In genomic region chr20:43514062-43514971, GRCh38 we compare ENCODE assay signal across 1 cellular context.
TF ChIP-seq lines count a peak whose summit lies in the region.

No MANE protein-coding gene starts in this region.

TF ChIP-seq in HepG2, 621 proteins besides CTCF, POLR2A, EP300 and RAD21 (continued from another document and continues in another):
- TF ChIP-seq DNMT1 (CRISPR knock-in tag; IDR thresholded peaks at IDR 0.05): peak; percentile 67; the same call in 1 of the 2 replicates
- peak; percentile 15 for TF ChIP-seq SNAI1 (CRISPR knock-in tag; IDR thresholded peaks at IDR 0.05; ENCODE audit: borderline replicate concordance)
- peak; percentile 56; the same call in 1 of the 2 replicates for TF ChIP-seq ATF7-NPFF (CRISPR knock-in tag; IDR thresholded peaks at IDR 0.05; ENCODE audit: low read depth)
- TF ChIP-seq HOMEZ (CRISPR knock-in tag; IDR thresholded peaks at IDR 0.05; ENCODE audit: low read depth): peak; percentile 57; the same call in 1 of the 2 replicates
- no peak for TF ChIP-seq ARID5B (CRISPR knock-in tag; IDR thresholded peaks at IDR 0.05)
- peak; percentile 79 for TF ChIP-seq ATF5 (CRISPR knock-in tag; IDR thresholded peaks at IDR 0.05; ENCODE audit: low read depth)
- TF ChIP-seq U2AF1 (optimal IDR thresholded peaks at IDR 0.05; ENCODE audit: low read depth, low read length): no peak
- TF ChIP-seq NFYB (CRISPR knock-in tag; IDR thresholded peaks at IDR 0.05): peak; percentile 73
- no peak for TF ChIP-seq ZFP62 (CRISPR knock-in tag; IDR thresholded peaks at IDR 0.05)
- no peak for TF ChIP-seq MYNN (CRISPR knock-in tag; IDR thresholded peaks at IDR 0.05; ENCODE audit: low read depth)
- no peak for TF ChIP-seq SSRP1 (CRISPR knock-in tag; IDR thresholded peaks at IDR 0.05)
- 0 out of 2 replicates have a peak, but pooled peaks have one; percentile 24 for TF ChIP-seq LBX2 (CRISPR knock-in tag; IDR thresholded peaks at IDR 0.05; ENCODE audit: borderline replicate concordance)
- peak; percentile 15; the same call in 1 of the 2 replicates for TF ChIP-seq TIGD3 (CRISPR knock-in tag; IDR thresholded peaks at IDR 0.05; ENCODE audit: borderline replicate concordance)
- no peak for TF ChIP-seq ZNF34 (CRISPR knock-in tag; IDR thresholded peaks at IDR 0.05; ENCODE audit: borderline replicate concordance)
- TF ChIP-seq HNRNPUL1 (IDR thresholded peaks at IDR 0.05; ENCODE audit: low read depth, low read length): no peak
- TF ChIP-seq TOPORS (CRISPR knock-in tag; IDR thresholded peaks at IDR 0.05): 0 out of 2 replicates have a peak, but pooled peaks have one; percentile 71
- TF ChIP-seq SNRNP70 (IDR thresholded peaks at IDR 0.05; ENCODE audit: low read depth, low read length): no peak
- TF ChIP-seq ZNF281 (CRISPR knock-in tag; IDR thresholded peaks at IDR 0.05; ENCODE audit: borderline replicate concordance): 0 out of 2 replicates have a peak, but pooled peaks have one; percentile 13
- TF ChIP-seq NFIC (IDR thresholded peaks at IDR 0.05; ENCODE audit: low read length): no peak
- TF ChIP-seq POGK (CRISPR knock-in tag; conservative IDR thresholded peaks at IDR 0.05): peak; percentile 21; the same call in 1 of the 2 replicates
- no peak for TF ChIP-seq U2AF2 (IDR thresholded peaks at IDR 0.05; ENCODE audit: low read depth, low read length)
- no peak for TF ChIP-seq RORA (CRISPR knock-in tag; IDR thresholded peaks at IDR 0.05)
- no peak; the same call in 1 of the 2 replicates for TF ChIP-seq ZNF350 (CRISPR knock-in tag; IDR thresholded peaks at IDR 0.05; ENCODE audit: borderline replicate concordance, low read depth)
- no peak for TF ChIP-seq ZNF660 (CRISPR knock-in tag; IDR thresholded peaks at IDR 0.05; ENCODE audit: borderline replicate concordance, low read depth)
- no peak; the same call in 1 of the 2 replicates for TF ChIP-seq ZNF138 (CRISPR knock-in tag; IDR thresholded peaks at IDR 0.05; ENCODE audit: low read depth)
- no peak for TF ChIP-seq SNAPC5 (CRISPR knock-in tag; IDR thresholded peaks at IDR 0.05; ENCODE audit: borderline replicate concordance)
- TF ChIP-seq ZNF562 (CRISPR knock-in tag; IDR thresholded peaks at IDR 0.05; ENCODE audit: borderline replicate concordance): no peak
- peak; percentile 83; the same call in 1 of the 2 replicates for TF ChIP-seq ZNF83 (CRISPR knock-in tag; IDR thresholded peaks at IDR 0.05; ENCODE audit: borderline replicate concordance)
- no peak for TF ChIP-seq ATF4 (CRISPR knock-in tag; IDR thresholded peaks at IDR 0.05)
- TF ChIP-seq ZNF235 (CRISPR knock-in tag; IDR thresholded peaks at IDR 0.05; ENCODE audit: borderline replicate concordance): no peak
- no peak for TF ChIP-seq NR2C2 (CRISPR knock-in tag; IDR thresholded peaks at IDR 0.05; ENCODE audit: borderline replicate concordance)
- peak; percentile 78 for TF ChIP-seq HNRNPLL (IDR thresholded peaks at IDR 0.05; ENCODE audit: low read depth, low read length, poor library complexity, severe bottlenecking)
- TF ChIP-seq ZNF280D (CRISPR knock-in tag; IDR thresholded peaks at IDR 0.05): no peak; the same call in 1 of the 2 replicates
- TF ChIP-seq RBFOX2 (IDR thresholded peaks at IDR 0.05; ENCODE audit: low read depth, low read length): peak; percentile 76
- TF ChIP-seq RFXAP (CRISPR knock-in tag; IDR thresholded peaks at IDR 0.05; ENCODE audit: borderline replicate concordance): peak; percentile 65; the same call in 1 of the 2 replicates
- TF ChIP-seq AGO1 (IDR thresholded peaks at IDR 0.05; ENCODE audit: low read depth, low read length, poor library complexity, severe bottlenecking): peak; percentile 81
- no peak for TF ChIP-seq DMTF1 (CRISPR knock-in tag; IDR thresholded peaks at IDR 0.05)
- peak; percentile 65; the same call in 1 of the 2 replicates for TF ChIP-seq ZNF782 (CRISPR knock-in tag; IDR thresholded peaks at IDR 0.05; ENCODE audit: borderline replicate concordance)
- peak; percentile 52 for TF ChIP-seq PHF20 (CRISPR knock-in tag; IDR thresholded peaks at IDR 0.05)
- TF ChIP-seq ZMYM3 (CRISPR knock-in tag; IDR thresholded peaks at IDR 0.05): peak; percentile 47; the same call in 1 of the 2 replicates
